1 cellular context compared by ENCODE assay signal in the genomic region with DNA sequence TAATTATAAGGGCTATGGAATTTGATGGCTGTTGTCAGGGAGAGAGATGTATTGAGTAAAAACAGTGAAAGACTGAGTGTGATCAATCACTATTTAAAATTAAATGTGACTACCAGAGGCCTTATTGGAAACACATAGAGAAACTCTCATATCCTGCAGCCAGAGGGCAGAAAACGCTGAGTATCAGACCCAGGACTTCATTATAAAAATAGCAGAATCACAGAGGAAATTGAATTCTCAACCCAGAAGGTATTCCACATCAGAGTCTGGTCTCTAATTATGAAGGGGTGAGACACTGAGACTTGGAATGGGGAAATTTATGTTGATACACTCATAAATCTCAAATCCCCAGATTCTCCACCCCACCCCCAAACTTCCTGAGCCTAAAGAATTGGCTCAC.
TF ChIP-seq lines count a peak whose summit lies in the region.

No MANE protein-coding gene starts in this region.

TF ChIP-seq in IMR-90, 13 proteins besides CTCF, POLR2A, EP300 and RAD21 (continued from another document):
- TF ChIP-seq, protein P1, sequence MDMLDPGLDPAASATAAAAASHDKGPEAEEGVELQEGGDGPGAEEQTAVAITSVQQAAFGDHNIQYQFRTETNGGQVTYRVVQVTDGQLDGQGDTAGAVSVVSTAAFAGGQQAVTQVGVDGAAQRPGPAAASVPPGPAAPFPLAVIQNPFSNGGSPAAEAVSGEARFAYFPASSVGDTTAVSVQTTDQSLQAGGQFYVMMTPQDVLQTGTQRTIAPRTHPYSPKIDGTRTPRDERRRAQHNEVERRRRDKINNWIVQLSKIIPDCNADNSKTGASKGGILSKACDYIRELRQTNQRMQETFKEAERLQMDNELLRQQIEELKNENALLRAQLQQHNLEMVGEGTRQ (IDR thresholded peaks at IDR 0.05; ENCODE audit: low read depth, low read length) = no peak
- no peak for TF ChIP-seq CHD1 (IDR thresholded peaks at IDR 0.05; ENCODE audit: low read depth, low read length)
- TF ChIP-seq RCOR1 (IDR thresholded peaks at IDR 0.05; ENCODE audit: insufficient replicate concordance, low read length) = no peak
- TF ChIP-seq MAZ (IDR thresholded peaks at IDR 0.05; ENCODE audit: borderline replicate concordance, low read depth, low read length) = no peak
- TF ChIP-seq, protein P2, sequence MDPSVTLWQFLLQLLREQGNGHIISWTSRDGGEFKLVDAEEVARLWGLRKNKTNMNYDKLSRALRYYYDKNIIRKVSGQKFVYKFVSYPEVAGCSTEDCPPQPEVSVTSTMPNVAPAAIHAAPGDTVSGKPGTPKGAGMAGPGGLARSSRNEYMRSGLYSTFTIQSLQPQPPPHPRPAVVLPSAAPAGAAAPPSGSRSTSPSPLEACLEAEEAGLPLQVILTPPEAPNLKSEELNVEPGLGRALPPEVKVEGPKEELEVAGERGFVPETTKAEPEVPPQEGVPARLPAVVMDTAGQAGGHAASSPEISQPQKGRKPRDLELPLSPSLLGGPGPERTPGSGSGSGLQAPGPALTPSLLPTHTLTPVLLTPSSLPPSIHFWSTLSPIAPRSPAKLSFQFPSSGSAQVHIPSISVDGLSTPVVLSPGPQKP (IDR thresholded peaks at IDR 0.05; ENCODE audit: borderline replicate concordance, low read depth, low read length) = no peak
- TF ChIP-seq MXI1 (IDR thresholded peaks at IDR 0.05; ENCODE audit: borderline replicate concordance, low read depth, low read length) = no peak
- TF ChIP-seq RFX5 (IDR thresholded peaks at IDR 0.05; ENCODE audit: low read depth, low read length) = no peak
